ENCODE assay signal across 10 cellular contexts in the genomic region with DNA sequence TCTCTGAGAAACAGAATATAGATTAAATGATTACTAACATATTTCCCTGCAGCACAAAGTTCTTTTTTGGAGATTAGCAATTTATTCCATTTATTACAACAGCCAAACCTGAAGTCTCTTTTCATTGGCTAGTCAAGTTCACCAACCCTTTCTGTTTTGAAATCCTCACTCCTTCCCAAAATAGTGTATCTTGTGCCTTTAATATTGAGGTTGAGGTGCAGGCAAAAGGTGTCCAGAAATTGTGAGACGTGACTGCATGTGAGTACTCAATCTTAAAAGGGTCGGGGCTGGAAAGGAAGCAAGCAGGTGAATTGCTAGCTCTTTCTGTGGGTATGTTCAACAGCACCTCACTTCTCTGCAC. TPM values are rescaled to one million over a fixed set of nuclear protein-coding genes. Genes with fewer than 3 reads are reported as not detected.
A peak's percentile ranks its signal among the peaks of the same experiment; 100 is the strongest.
DNase-seq lines count a peak whose midpoint lies in the region; ATAC-seq and TF ChIP-seq lines count a peak whose summit lies in the region.
"Had no signal": no experiment of that assay in that cellular context is flagged by ENCODE, and none has a peak within 500 bp of the region (broad histone marks: within the 10 kb centered on the region; RNA-seq: fewer than 3 reads in every experiment).

No MANE protein-coding gene starts in this region.

- H3K4me3 Mint-ChIP-seq in CD8-positive, alpha-beta memory T cell, result peak overlapping the region in 5 of 7 donors; percentile 3 to 48 (median 11)

- peak overlapping the region; percentile 52 to 96 (median 75) for H3K27ac Mint-ChIP-seq in CD8-positive, alpha-beta memory T cell

- no peak for DNase-seq in CD8-positive, alpha-beta memory T cell
- no peak for DNase-seq in RWPE2 (ENCODE audit: low spot score)
- no peak for DNase-seq in ovary
- DNase-seq in COLO668 (lab: John Stamatoyannopoulos, UW; ENCODE audit: unreplicated experiment), result no peak
- DNase-seq: Calu3 had no signal

- H3K9me3 Mint-ChIP-seq in CD8-positive, alpha-beta memory T cell, result peaks cover 0 to 2% (median 0%) of the 10 kb centered on the region in 5 donors

- H3K36me3 ChIP-seq in CD8-positive, alpha-beta memory T cell (ENCODE audit: insufficient read depth, low read length), result no peaks in the 10 kb centered on the region
- H3K36me3 ChIP-seq in RWPE2 (ENCODE audit: low read depth) (no peaks in the 10 kb centered on the region), esophagus (ENCODE audit: control insufficient read depth in 2 of 2, insufficient read depth in 2 of 2, low read length in 1 of 2) (no peaks in the 10 kb centered on the region), ovary (no peaks in the 10 kb centered on the region)
- H3K36me3 ChIP-seq: MG63 had no signal

- no peaks in the 10 kb centered on the region for H3K27me3 ChIP-seq in CD8-positive, alpha-beta memory T cell (ENCODE audit: insufficient read depth, low read length, poor library complexity, severe bottlenecking)
- no peaks in the 10 kb centered on the region for H3K27me3 ChIP-seq in RWPE2 (ENCODE audit: insufficient read depth, poor library complexity, severe bottlenecking)
- H3K27me3 ChIP-seq in esophagus (ENCODE audit: control insufficient read depth in 1 of 2, insufficient read depth in 2 of 2, low read length in 2 of 2), result no peaks in the 10 kb centered on the region
- no peaks in the 10 kb centered on the region for H3K27me3 ChIP-seq in ovary
- H3K27me3 ChIP-seq: MG63 had no signal

- POLR2A ChIA-PET in CD8-positive, alpha-beta memory T cell (lab: Charles Lee), result no interaction called here

- TF ChIP-seq CTCF in RWPE2 (IDR thresholded peaks at IDR 0.05; ENCODE audit: poor library complexity, severe bottlenecking) (no peak), ovary (IDR thresholded peaks at IDR 0.05) (no peak)

- intact Hi-C loops in ovary (cut with DNase I), result loop anchor here in 2 of 4 donors (5.0 to 10.0 kb wide), 4 partner anchors 64 to 393 kb away; no protein-coding TSS in a partner anchor

- H3K4me1 Mint-ChIP-seq in CD8-positive, alpha-beta memory T cell, result peaks cover 50 to 84% (median 64%) of the 10 kb centered on the region in 3 donors

- H3K27ac ChIP-seq in CD8-positive, alpha-beta memory T cell (ENCODE audit: low read depth, low read length), result no peak overlapping the region
- H3K27ac ChIP-seq in RWPE2 (ENCODE audit: poor library complexity, severe bottlenecking) (peak overlapping the region; percentile 92), esophagus (ENCODE audit: low read depth in 2 of 2, low read length in 1 of 2) (peak overlapping the region; percentile 24 to 85), ovary (peak overlapping the region; percentile 64 to 82)

- H3K27me3 Mint-ChIP-seq in CD8-positive, alpha-beta memory T cell, result no peaks in the 10 kb centered on the region

- peaks cover 34% of the 10 kb centered on the region for H3K4me1 ChIP-seq in CD8-positive, alpha-beta memory T cell (ENCODE audit: insufficient read depth, low read length)
- H3K4me1 ChIP-seq in RWPE2 (ENCODE audit: insufficient read depth, poor library complexity, severe bottlenecking), result peaks cover 59% of the 10 kb centered on the region
- peaks cover 0 to 11% of the 10 kb centered on the region in 2 donors for H3K4me1 ChIP-seq in esophagus (ENCODE audit: control insufficient read depth in 2 of 2, insufficient read depth in 2 of 2, low read length in 1 of 2)
- H3K4me1 ChIP-seq in ovary (ENCODE audit: insufficient read depth), result peaks cover 26% of the 10 kb centered on the region

- no peak for TF ChIP-seq EP300 in ovary (IDR thresholded peaks at IDR 0.05)

- ATAC-seq in RWPE2 (ENCODE audit: low read depth) (no peak), HG03439 (IDR thresholded peaks at IDR 0.05; ENCODE audit: unreplicated experiment) (no peak), GM18861 (IDR thresholded peaks at IDR 0.05; ENCODE audit: unreplicated experiment) (no peak), HG02885 (IDR thresholded peaks at IDR 0.05; ENCODE audit: poor library complexity, unreplicated experiment) (no peak)

- H3K4me3 ChIP-seq in CD8-positive, alpha-beta memory T cell (ENCODE audit: low read length), result no peak overlapping the region
- H3K4me3 ChIP-seq in RWPE2 (ENCODE audit: severe bottlenecking) (no peak overlapping the region), esophagus (ENCODE audit: low read depth in 1 of 2, low read length in 2 of 2) (no peak overlapping the region), ovary (no peak overlapping the region)
- H3K4me3 ChIP-seq: MG63 had no signal

- peaks cover 0 to 6% (median 2%) of the 10 kb centered on the region in 3 donors for H3K36me3 Mint-ChIP-seq in CD8-positive, alpha-beta memory T cell

- H3K9me3 ChIP-seq in CD8-positive, alpha-beta memory T cell (ENCODE audit: low read length), result no peaks in the 10 kb centered on the region
- H3K9me3 ChIP-seq in RWPE2 (ENCODE audit: severe bottlenecking), result no peaks in the 10 kb centered on the region
- no peaks in the 10 kb centered on the region for H3K9me3 ChIP-seq in esophagus (ENCODE audit: control insufficient read depth in 2 of 2, insufficient read depth in 1 of 2, low read depth in 1 of 2, low read length in 1 of 2)
- H3K9me3 ChIP-seq in ovary, result no peaks in the 10 kb centered on the region
- H3K9me3 ChIP-seq: MG63 had no signal

- CTCF ChIA-PET in CD8-positive, alpha-beta memory T cell (lab: Charles Lee), result no interaction called here

- TF ChIP-seq POLR2A in ovary (IDR thresholded peaks at IDR 0.05), result no peak

- 42 to 53% methylated on average over 2 of the region's 2 CpGs for WGBS in esophagus, 2 donors
- WGBS in ovary, 3 donors, result 27 to 45% (median 38%) methylated on average over 2 of the region's 2 CpGs

RNA-seq across cellular contexts. Expression of gene FOXN3, which starts 11.1 kb away (rescaled TPM):
- total RNA-seq in CD8-positive, alpha-beta memory T cell, result 10 to 100 TPM; 73.9 to 74.8 TPM
- polyA plus RNA-seq in CD8-positive, alpha-beta memory T cell, result 136 TPM
- polyA plus RNA-seq in esophagus (10 to 100 TPM; 10.3 to 14.1 TPM), ovary (10 to 100 TPM; 67.4 to 75.6 TPM)
- 100 to 1,000 TPM in 4 of 7 donors, 10 to 100 TPM in 3; 56.9 to 172 (median 117) TPM for total RNA-seq in ovary
